ENCODE assay signal across 9 cellular contexts in the genomic region with DNA sequence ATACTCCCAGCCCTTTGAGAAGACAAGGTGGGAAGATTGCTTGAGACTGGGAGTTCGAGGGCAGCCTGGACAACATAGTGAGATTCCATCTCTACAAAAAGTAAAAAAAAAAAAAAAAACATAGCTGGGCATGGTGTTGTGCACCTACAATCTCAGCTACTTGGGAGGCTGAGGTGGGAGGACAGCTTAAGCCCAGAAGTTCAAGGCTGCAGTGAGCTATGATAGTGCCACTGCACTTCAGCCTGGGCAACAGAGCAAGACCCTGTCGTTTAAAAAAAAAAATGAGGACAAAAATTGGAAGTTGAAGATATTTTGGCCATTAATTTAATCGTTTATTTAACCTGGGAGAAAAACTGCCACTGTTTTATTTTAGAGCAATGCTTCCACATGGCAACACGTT. TPM values are rescaled to one million over a fixed set of nuclear protein-coding genes. Genes with fewer than 3 reads are reported as not detected.
DNase-seq lines count a peak whose midpoint lies in the region; ATAC-seq, FAIRE-seq and TF ChIP-seq lines count a peak whose summit lies in the region.
"Had no signal": no experiment of that assay in that cellular context is flagged by ENCODE, and none has a peak within 500 bp of the region (broad histone marks: within the 10 kb centered on the region; RNA-seq: fewer than 3 reads in every experiment).

No MANE protein-coding gene starts in this region.

- intact Hi-C loops in heart right ventricle (cut with DNase I): loop anchor here in 1 of 10 donors (5.0 kb wide), 1 partner anchor 336 kb away; the partner anchor contains the start of gene SYNJ1
- intact Hi-C loops in left ventricle myocardium superior (cut with micrococcal nuclease): no loop called here
- intact Hi-C loops in GM12878 (cut with micrococcal nuclease; ENCODE audit: unreplicated experiment): no loop called here
- intact Hi-C loops in lower lobe of right lung (cut with DNase I): no loop called here
- intact Hi-C loops in vagina (cut with DNase I): no loop called here

- DNase-seq in heart right ventricle: no peak
- DNase-seq in left ventricle myocardium superior: no peak
- DNase-seq in GM12878 (ENCODE audit: low read depth, low spot score): no peak
- DNase-seq in lower lobe of right lung: no peak
- no peak for DNase-seq in vagina (ENCODE audit: extremely low spot score in 2 of 2)
- DNase-seq in NCI-H1092 treated with DMSO at 0.1 percent for 48 hours (lab: John Stamatoyannopoulos, UW): no peak
- DNase-seq in urothelium cell line (ENCODE audit: low spot score): no peak

- BruUV-seq in GM12878 (replicated peaks; lab: Mats Ljungman, UMichigan): no TSS peak

- 64 to 68% methylated on average over 4 of the region's 4 CpGs for WGBS in heart right ventricle, 2 donors
- 59% methylated on average over 4 of the region's 4 CpGs for whole genome bisulfite sequencing in GM12878 (ENCODE audit: insufficient coverage, insufficient replicate concordance, low lambda C conversion rate, missing lambda C conversion rate)

- CTCF ChIA-PET in GM12878 (lab: Yijun Ruan, JAX): interaction anchor here (0.6 to 1.2 kb wide), 4 partner anchors 11 to 656 kb away, joined by 3 to 5 read pairs (median 3); no protein-coding TSS in a partner anchor

- no peaks in the 10 kb centered on the region for H3K9me3 ChIP-seq in heart right ventricle
- no peaks in the 10 kb centered on the region for H3K9me3 ChIP-seq in GM12878 (replicated peaks; ENCODE audit: control insufficient read depth, insufficient read depth, low read length)
- no peaks in the 10 kb centered on the region for H3K9me3 ChIP-seq in lower lobe of right lung
- no peaks in the 10 kb centered on the region for H3K9me3 ChIP-seq in vagina

- peaks cover 0 to 53% (median 39%) of the 10 kb centered on the region in 9 donors for H3K4me1 ChIP-seq in heart right ventricle
- H3K4me1 ChIP-seq in GM12878 (ENCODE audit: control insufficient read depth, insufficient read depth, low read length): no peaks in the 10 kb centered on the region
- peaks cover 15% of the 10 kb centered on the region for H3K4me1 ChIP-seq in lower lobe of right lung
- H3K4me1 ChIP-seq in vagina: peaks cover 58% of the 10 kb centered on the region

- in situ Hi-C loops in GM12878 (cut with MboI): loop anchor here (25.0 kb wide), 1 partner anchor 1246 kb away; the partner anchor contains the start of genes CRYZL1 and ITSN1

- TF ChIP-seq CTCF in heart right ventricle (IDR thresholded peaks at IDR 0.05) (no peak), GM12878 (IDR thresholded peaks at IDR 0.05 in 2 of 3, conservative IDR thresholded peaks at IDR 0.05 in 1 of 3; ENCODE audit: control insufficient read depth in 2 of 3, extremely low read depth in 1 of 3, insufficient read depth in 1 of 3, low read depth in 3 of 3, low read length in 3 of 3) (no peak), lower lobe of right lung (IDR thresholded peaks at IDR 0.05) (no peak), vagina (IDR thresholded peaks at IDR 0.05) (no peak)

- TF ChIP-seq RAD21 in GM12878 (IDR thresholded peaks at IDR 0.05; ENCODE audit: insufficient read depth, low read depth, low read length): no peak

- peaks cover 0 to 18% (median 0%) of the 10 kb centered on the region in 9 donors for H3K36me3 ChIP-seq in heart right ventricle
- peaks cover 0 to 7% of the 10 kb centered on the region in 2 experiments; a peak in 1 of 4 replicates for H3K36me3 ChIP-seq in GM12878 (ENCODE audit: control insufficient read depth in 2 of 2, insufficient read depth in 2 of 2, low read length in 1 of 2)
- no peaks in the 10 kb centered on the region for H3K36me3 ChIP-seq in lower lobe of right lung
- H3K36me3 ChIP-seq in vagina: peaks cover 0 to 6% of the 10 kb centered on the region in 2 donors

- no peaks in the 10 kb centered on the region for H4K20me1 ChIP-seq in GM12878 (ENCODE audit: control insufficient read depth, insufficient read depth)

- ATAC-seq in heart right ventricle (no peak), left ventricle myocardium superior (no peak), GM12878 (no peak), lower lobe of right lung (no peak), GM18519 (IDR thresholded peaks at IDR 0.05; ENCODE audit: low FRiP score, unreplicated experiment) (no peak)

- peak overlapping the region; percentile 33; the same call in 1 of the 2 replicates for H3K9ac ChIP-seq in GM12878 (ENCODE audit: control insufficient read depth, insufficient read depth, low read length)

- TF ChIP-seq EP300 in GM12878 (IDR thresholded peaks at IDR 0.05; ENCODE audit: borderline replicate concordance in 1 of 2, control insufficient read depth in 1 of 2, low read depth in 2 of 2, low read length in 2 of 2): no peak

- TF ChIP-seq POLR2A in GM12878 (IDR thresholded peaks at IDR 0.05; ENCODE audit: low read depth, low read length): no peak
- TF ChIP-seq POLR2A in vagina (IDR thresholded peaks at IDR 0.05): no peak

- no peak overlapping the region for H2AFZ ChIP-seq in GM12878 (ENCODE audit: control insufficient read depth, low read depth, low read length)

- POLR2A ChIA-PET in GM12878 (lab: Charles Lee): no interaction called here

- peak overlapping the region in 1 of 10 donors; percentile 89 for H3K27ac ChIP-seq in heart right ventricle
- no peak overlapping the region for H3K27ac ChIP-seq in GM12878 (ENCODE audit: control insufficient read depth, insufficient read depth)
- H3K27ac ChIP-seq in lower lobe of right lung: no peak overlapping the region
- H3K27ac ChIP-seq in vagina: no peak overlapping the region

- FAIRE-seq in GM12878 (lab: Jason Lieb, UNC) (no peak), urothelium cell line (lab: Jason Lieb, UNC) (no peak)
- FAIRE-seq: RCC 7860 had no signal

- SMC1A ChIA-PET in GM12878 (lab: Charles Lee; ENCODE audit: uncharacterized antibody, unreplicated experiment): interaction anchor here (0.6 to 1.6 kb wide), 2 partner anchors 78 to 189 kb away, joined by 3 read pairs; no protein-coding TSS in a partner anchor

- peak overlapping the region; percentile 39 for H3K4me2 ChIP-seq in GM12878 (ENCODE audit: control insufficient read depth, insufficient read depth)

- no peaks in the 10 kb centered on the region for H3K27me3 ChIP-seq in heart right ventricle
- H3K27me3 ChIP-seq in GM12878 (replicated peaks in 1 of 2; ENCODE audit: control insufficient read depth in 2 of 2, insufficient read depth in 2 of 2, low read length in 1 of 2): no peaks in the 10 kb centered on the region
- no peaks in the 10 kb centered on the region for H3K27me3 ChIP-seq in lower lobe of right lung (ENCODE audit: low read depth)
- no peaks in the 10 kb centered on the region for H3K27me3 ChIP-seq in vagina

- RAD21 ChIA-PET in GM12878 (lab: Charles Lee; ENCODE audit: unreplicated experiment): no interaction called here

- H3K4me3 ChIP-seq in heart right ventricle (peak overlapping the region in 9 of 10 donors; percentile 71 to 98 (median 90)), GM12878 (peak overlapping the region; percentile 91), lower lobe of right lung (peak overlapping the region; percentile 88), vagina (peak overlapping the region; percentile 89 to 98)

- H3K79me2 ChIP-seq in GM12878 (ENCODE audit: control insufficient read depth, insufficient read depth, low read length): peaks cover 49% of the 10 kb centered on the region

TF ChIP-seq in GM12878, 131 proteins besides CTCF, POLR2A, EP300 and RAD21 (continues in another document):
- TF ChIP-seq HDAC6 (IDR thresholded peaks at IDR 0.05; ENCODE audit: unreplicated experiment) (no peak), NFIC (IDR thresholded peaks at IDR 0.05; ENCODE audit: low read depth, low read length) (no peak)

RNA-seq across cellular contexts. Expression of gene URB1, which starts 1.1 kb away (rescaled TPM):
- total RNA-seq in heart right ventricle: 10 to 100 TPM in 8 of 10 donors, 1 to 10 TPM in 2; 7.3 to 17.7 (median 13.2) TPM
- polyA plus RNA-seq in heart right ventricle: 1 to 10 TPM; 4.0 to 4.1 TPM
- 11.9 TPM for total RNA-seq in left ventricle myocardium superior
- total RNA-seq in GM12878 (2013; cell fraction: nucleolus; rRNA removed): 52.0 and 54.7 TPM in 2 replicates
- 13.9 and 16.6 TPM in 2 replicates for total RNA-seq in GM12878 (2014; rRNA removed)
- 8.8 and 9.9 TPM in 2 replicates for total RNA-seq in GM12878 (2014; rRNA removed; fragmentation: Illumina TruSeq; extraction: Trizol)
- total RNA-seq in GM12878 (2021): 21.2 and 23.2 TPM in 2 replicates
- 4.0 TPM for polyA plus RNA-seq in GM12878 (2011; ENCODE audit: low read depth)
- polyA plus RNA-seq in GM12878 (2011; rRNA removed): 3.8 and 7.2 TPM in 2 replicates
- polyA plus RNA-seq in GM12878 (2011; cell fraction: cytosol; rRNA removed): 6.0 and 6.9 TPM in 2 replicates
- 13.8 and 23.1 TPM in 2 replicates for polyA plus RNA-seq in GM12878 (2011; cell fraction: nucleus; rRNA removed)
- polyA plus RNA-seq in GM12878 (2012): 5.8 and 6.7 TPM in 2 replicates
- polyA plus RNA-seq in GM12878 (2014; fragmentation: Illumina TruSeq; extraction: Trizol): 6.5 and 8.8 TPM in 2 replicates
- 1 to 10 TPM in 1 of 2 experiments, under 1 TPM in 1; 0.56 to 1.2 TPM for polyA plus RNA-seq in GM12878 (2014; fragmentation: Nextera tagmentation; extraction: Ambion mirVana)
- 9.1 and 11.0 TPM in 2 replicates for polyA plus RNA-seq in GM12878 (2014; rRNA removed)
- polyA plus RNA-seq in GM12878 (2016; fragmentation: Nextera tagmentation; extraction: Ambion mirVana): 1 to 10 TPM; 9.4 to 9.5 TPM
- polyA minus RNA-seq in GM12878 (2011; rRNA and poly(A)+ RNA removed): 20.4 and 21.7 TPM in 2 replicates
- polyA minus RNA-seq in GM12878 (2011; cell fraction: cytosol; rRNA and poly(A)+ RNA removed): 9.6 and 10.0 TPM in 2 replicates
- 17.0 and 34.2 TPM in 2 replicates for polyA minus RNA-seq in GM12878 (2011; cell fraction: nucleus; rRNA and poly(A)+ RNA removed)
- 10.3 TPM for total RNA-seq in lower lobe of right lung
- total RNA-seq in vagina: 23.8 TPM

RNA-seq across cellular contexts. Expression of gene EVA1C, which starts 20.8 kb away (rescaled TPM):
- total RNA-seq in heart right ventricle (10 to 100 TPM; 12.1 to 34.9 (median 13.9) TPM), left ventricle myocardium superior (13.6 TPM), GM12878 (2014; rRNA removed) (not detected in 2 replicates), GM12878 (2014; rRNA removed; fragmentation: Illumina TruSeq; extraction: Trizol) (not detected in 2 replicates), GM12878 (2021) (0.19 TPM in 1 of 2 replicates, not detected in the other), lower lobe of right lung (31.8 TPM), vagina (66.5 TPM)
- polyA plus RNA-seq in heart right ventricle (10 to 100 TPM; 30.1 to 42.9 TPM), GM12878 (2011; rRNA removed) (0.16 and 0.56 TPM in 2 replicates), GM12878 (2014; fragmentation: Illumina TruSeq; extraction: Trizol) (not detected in 2 replicates), GM12878 (2014; fragmentation: Nextera tagmentation; extraction: Ambion mirVana) (under 1 TPM; 0.13 to 0.34 TPM), GM12878 (2014; rRNA removed) (not detected in 2 replicates), GM12878 (2016; fragmentation: Nextera tagmentation; extraction: Ambion mirVana) (not detected)
- total RNA-seq in GM12878 (2013; cell fraction: nucleolus; rRNA removed): not detected in 2 replicates
- polyA plus RNA-seq in GM12878 (2011; ENCODE audit: low read depth): not detected
- polyA plus RNA-seq in GM12878 (2011; cell fraction: cytosol; rRNA removed): 0.45 and 0.46 TPM in 2 replicates
- not detected in 2 replicates for polyA plus RNA-seq in GM12878 (2011; cell fraction: nucleus; rRNA removed)
- polyA plus RNA-seq in GM12878 (2012): not detected in 2 replicates
- polyA minus RNA-seq in GM12878 (2011; rRNA and poly(A)+ RNA removed): 2.1 TPM in 1 of 2 replicates, not detected in the other
- polyA minus RNA-seq in GM12878 (2011; cell fraction: cytosol; rRNA and poly(A)+ RNA removed): 1.3 and 1.6 TPM in 2 replicates
- polyA minus RNA-seq in GM12878 (2011; cell fraction: nucleus; rRNA and poly(A)+ RNA removed): not detected in 2 replicates

Comparison
In these comparisons a context has a peak if more than half of its experiments do, and no peak if none do; other contexts are left out.
1. RNA of gene EVA1C, which starts 20.8 kb away (total RNA-seq): 66.5 TPM in vagina (single experiment), 31.8 TPM in lower lobe of right lung (single experiment), 12.1 to 34.9 TPM in heart right ventricle and 13.6 TPM in left ventricle myocardium superior (single experiment); 0.19 TPM in GM12878; every median in the first group is over 10 times any median in the second.
2. Peak in every context shown above with its lines, with median percentiles within 50 percentile points of each other: H3K4me3 ChIP-seq.